8 cellular contexts compared by ENCODE assay signal in genomic region chr4:55395218-55395528, GRCh38. TPM values are rescaled to one million over a fixed set of nuclear protein-coding genes. Genes with fewer than 3 reads are reported as not detected.
DNase-seq lines count a peak whose midpoint lies in the region; ATAC-seq and TF ChIP-seq lines count a peak whose summit lies in the region.

No MANE protein-coding gene starts in this region.

- CTCF ChIA-PET in BJ (lab: Yijun Ruan, JAX): interaction anchor here (0.6 to 1.4 kb wide), 6 partner anchors 9 to 463 kb away, joined by 3 to 6 read pairs (median 3); no protein-coding TSS in a partner anchor
- CTCF ChIA-PET in HEK293 (lab: Yijun Ruan, JAX): interaction anchor here (0.7 to 0.9 kb wide), 3 partner anchors 48 to 1150 kb away, joined by 3 to 4 read pairs (median 3); no protein-coding TSS in a partner anchor

- POLR2A ChIA-PET in BJ (lab: Charles Lee): interaction anchor here (0.6 to 1.1 kb wide), 2 partner anchors 49 to 435 kb away, joined by 3 to 5 read pairs; partner anchors contain the start of gene SRD5A3
- POLR2A ChIA-PET in HEK293 (lab: Yijun Ruan, JAX): interaction anchor here (1.0 to 2.1 kb wide), 4 partner anchors 9 to 151 kb away, joined by 3 to 14 read pairs (median 8); partner anchors contain the start of genes CLOCK and SRD5A3

- in situ Hi-C loops in ACHN (cut with HindIII; ENCODE audit: low pct_ligation_motif_present, low pct_unique_long_range_greater_than_20kb, low sequenced_read_pairs): no loop called here

- no peaks in the 10 kb centered on the region for H3K27me3 Mint-ChIP-seq in activated naive CD8-positive, alpha-beta T cell treated with anti-CD3 and anti-CD28 coated beads, Interleukin-2, amount 50 U/mL, for 24 hours

- TF ChIP-seq CTCF in BJ (IDR thresholded peaks at IDR 0.05; ENCODE audit: insufficient read depth, low read depth, low read length): peak; percentile 23; the same call in 1 of the 2 replicates
- no peak for TF ChIP-seq CTCF in HEK293 (tag by site-specific recombination; IDR thresholded peaks at IDR 0.05)
- TF ChIP-seq CTCF in lower leg skin (IDR thresholded peaks at IDR 0.05): no peak

- H3K4me3 ChIP-seq in BJ (ENCODE audit: low read depth, low read length) (peak overlapping the region; percentile 53), HEK293 (ENCODE audit: low read depth, low read length) (peak overlapping the region; percentile 89), lower leg skin (ENCODE audit: low read depth, poor library complexity, severe bottlenecking) (peak overlapping the region; percentile 97), aorta (ENCODE audit: low read length in 2 of 2) (peak overlapping the region; percentile 13 to 99)

- peak overlapping the region; percentile 87; the same call in 1 of the 2 replicates for H3K27ac ChIP-seq in HEK293 (ENCODE audit: extremely low read depth, low read depth, low read length)
- peak overlapping the region; percentile 39 to 89 for H3K27ac ChIP-seq in aorta (ENCODE audit: low read depth in 1 of 2, low read length in 2 of 2)

- DNase-seq in BJ (ENCODE audit: low read depth): no peak
- DNase-seq in activated naive CD8-positive, alpha-beta T cell treated with anti-CD3 and anti-CD28 coated beads, Interleukin-2, amount 50 U/mL, for 24 hours: no peak
- no peak for DNase-seq in lower leg skin (ENCODE audit: low spot score in 2 of 2)
- DNase-seq in aorta: no peak
- DNase-seq in ACHN: no peak
- DNase-seq in foreskin melanocyte: no peak
- no peak for DNase-seq in head of caudate nucleus

- H3K4me1 Mint-ChIP-seq in activated naive CD8-positive, alpha-beta T cell treated with anti-CD3 and anti-CD28 coated beads, Interleukin-2, amount 50 U/mL, for 24 hours: peaks cover 38% of the 10 kb centered on the region

- 1% methylated on average over 4 of the region's 4 CpGs for WGBS in lower leg skin, 2 donors
- WGBS in aorta, 2 donors: 0% methylated on average over 4 of the region's 4 CpGs

- H3K27me3 ChIP-seq in BJ (ENCODE audit: control insufficient read depth, insufficient read depth, low read length) (no peaks in the 10 kb centered on the region), aorta (ENCODE audit: control insufficient read depth in 1 of 2, insufficient read depth in 2 of 2, low read length in 1 of 2) (no peaks in the 10 kb centered on the region)

- H3K9me3 Mint-ChIP-seq in activated naive CD8-positive, alpha-beta T cell treated with anti-CD3 and anti-CD28 coated beads, Interleukin-2, amount 50 U/mL, for 24 hours: no peaks in the 10 kb centered on the region

- H3K36me3 ChIP-seq in BJ (ENCODE audit: control insufficient read depth, insufficient read depth, low read length) (peaks cover 3% of the 10 kb centered on the region; the same call in 1 of the 2 replicates), HEK293 (ENCODE audit: control insufficient read depth in 2 of 2, insufficient read depth in 1 of 2, low read length in 2 of 2) (peaks cover 0 to 11% of the 10 kb centered on the region in 2 experiments; a peak in 1 of 3 replicates), aorta (ENCODE audit: control insufficient read depth in 1 of 2, insufficient read depth in 2 of 2, low read length in 1 of 2) (no peaks in the 10 kb centered on the region)

- intact Hi-C loops in lower leg skin (cut with DNase I; ENCODE audit: low total_unique reads) (no loop called here), aorta (cut with DNase I) (loop anchor here (1.0 to 5.0 kb wide), 3 partner anchors 48 to 152 kb away; partner anchors contain the start of genes SRD5A3 (in 2 of the 2) and CLOCK (in 1 of the 2)), head of caudate nucleus (cut with DNase I) (loop anchor here (5.0 to 10.0 kb wide), 2 partner anchors 33 to 150 kb away; partner anchors contain the start of gene CLOCK)

- peak overlapping the region; percentile 97 for H3K27ac Mint-ChIP-seq in activated naive CD8-positive, alpha-beta T cell treated with anti-CD3 and anti-CD28 coated beads, Interleukin-2, amount 50 U/mL, for 24 hours

- peak overlapping the region; percentile 97 for H3K4me3 Mint-ChIP-seq in activated naive CD8-positive, alpha-beta T cell treated with anti-CD3 and anti-CD28 coated beads, Interleukin-2, amount 50 U/mL, for 24 hours

- no peak for ATAC-seq in activated naive CD8-positive, alpha-beta T cell treated with anti-CD3 and anti-CD28 coated beads, Interleukin-2, amount 50 U/mL, for 24 hours
- no peak for ATAC-seq in aorta (ENCODE audit: low FRiP score)

- H3K9me3 ChIP-seq in HEK293 (ENCODE audit: control insufficient read depth, insufficient read depth, low read depth, low read length) (no peaks in the 10 kb centered on the region), aorta (ENCODE audit: control insufficient read depth, low read length) (no peaks in the 10 kb centered on the region)

- H3K4me1 ChIP-seq in HEK293 (ENCODE audit: control insufficient read depth, insufficient read depth, low read length) (no peaks in the 10 kb centered on the region), aorta (ENCODE audit: control insufficient read depth in 1 of 2, insufficient read depth in 2 of 2, low read length in 2 of 2) (no peaks in the 10 kb centered on the region)

- peaks cover 29% of the 10 kb centered on the region for H3K36me3 Mint-ChIP-seq in activated naive CD8-positive, alpha-beta T cell treated with anti-CD3 and anti-CD28 coated beads, Interleukin-2, amount 50 U/mL, for 24 hours (ENCODE audit: low read depth)

- no peak for TF ChIP-seq POLR2A in lower leg skin (IDR thresholded peaks at IDR 0.05)

TF ChIP-seq in HEK293, 187 proteins besides CTCF, POLR2A, EP300 and RAD21:
- no peak for TF ChIP-seq ZNF184 (tag by site-specific recombination; IDR thresholded peaks at IDR 0.05)
- TF ChIP-seq ZSCAN23 (tag by site-specific recombination; IDR thresholded peaks at IDR 0.05): no peak
- TF ChIP-seq ZNF423 (tag by site-specific recombination; IDR thresholded peaks at IDR 0.05): no peak
- no peak for TF ChIP-seq ZNF530 (tag by site-specific recombination; IDR thresholded peaks at IDR 0.05; ENCODE audit: low read depth)
- TF ChIP-seq ZBTB20 (tag by site-specific recombination; IDR thresholded peaks at IDR 0.05): no peak
- TF ChIP-seq ZNF600 (tag by site-specific recombination; IDR thresholded peaks at IDR 0.05): no peak
- TF ChIP-seq OSR2 (tag by site-specific recombination; IDR thresholded peaks at IDR 0.05): no peak
TF ChIP-seq in HEK293: peak in this region for 0.

RNA-seq across cellular contexts. Expression of gene TMEM165, which starts 0.6 kb away (rescaled TPM):
- polyA plus RNA-seq in BJ (2011; rRNA removed) (129 and 152 TPM in 2 replicates), aorta (10 to 100 TPM; 38.6 to 83.4 TPM)
- 170 and 196 TPM in 2 replicates for polyA minus RNA-seq in BJ (2011; rRNA and poly(A)+ RNA removed)
- total RNA-seq in lower leg skin (100 to 1,000 TPM in 1 of 4 donors, 10 to 100 TPM in 3; 84.1 to 149 (median 91.4) TPM), aorta (100 to 1,000 TPM; 183 to 204 TPM)

RNA-seq across cellular contexts. Expression of gene SRD5A3, which starts 49.1 kb away (rescaled TPM):
- polyA plus RNA-seq in BJ (2011; rRNA removed) (15.2 and 24.0 TPM in 2 replicates), aorta (1 to 10 TPM; 6.1 to 7.8 TPM)
- polyA minus RNA-seq in BJ (2011; rRNA and poly(A)+ RNA removed): 9.5 and 10.2 TPM in 2 replicates
- total RNA-seq in lower leg skin (10 to 100 TPM in 2 of 4 donors, 1 to 10 TPM in 2; 6.9 to 21.7 (median 9.3) TPM), aorta (10 to 100 TPM in 1 of 2 donors, 1 to 10 TPM in 1; 8.4 to 11.7 TPM)
